In the genomic region with DNA sequence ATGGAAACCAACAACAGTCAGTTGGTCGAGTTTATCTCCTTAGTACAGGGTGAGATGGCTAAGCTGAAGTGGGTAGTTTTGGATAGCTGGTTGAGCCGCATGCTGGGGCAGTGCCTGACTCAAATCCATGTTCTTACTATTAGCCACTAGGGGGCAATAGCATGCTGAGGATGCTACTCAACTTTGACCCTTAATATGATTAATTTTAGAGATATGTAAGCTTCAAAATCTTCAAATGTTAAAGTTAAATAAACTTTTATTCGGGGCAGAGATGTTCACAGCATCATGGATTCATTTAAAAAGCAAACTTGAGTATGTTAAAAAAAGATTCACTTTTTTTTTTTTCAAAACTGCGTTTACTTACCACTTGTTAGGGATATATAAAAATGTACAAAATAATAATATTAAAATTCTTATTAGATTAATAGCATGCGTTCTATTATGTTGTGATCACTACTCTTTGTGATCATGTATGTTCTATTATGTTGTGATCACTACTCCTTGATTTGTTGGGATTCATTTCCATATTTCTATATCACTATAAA, we compare ENCODE assay signal across 8 cellular contexts. TPM values are rescaled to one million over a fixed set of nuclear protein-coding genes. Genes with fewer than 3 reads are reported as not detected.
DNase-seq lines count a peak whose midpoint lies in the region; ATAC-seq, FAIRE-seq and TF ChIP-seq lines count a peak whose summit lies in the region.

No MANE protein-coding gene starts in this region.

- H3K36me3 Mint-ChIP-seq in brain, result no peaks in the 10 kb centered on the region

- CTCF ChIA-PET in PC-3 (lab: Charles Lee), result interaction anchor here (0.5 to 0.6 kb wide), 7 partner anchors 11 to 337 kb away, joined by 3 read pairs; no protein-coding TSS in a partner anchor

- H3K27ac ChIP-seq in PC-3 (ENCODE audit: low read length) (no peak overlapping the region), keratinocyte (ENCODE audit: control insufficient read depth, insufficient read depth, low read length) (no peak overlapping the region)

- H3K4me1 ChIP-seq in PC-3 (ENCODE audit: insufficient read depth, low read length) (no peaks in the 10 kb centered on the region), keratinocyte (ENCODE audit: control insufficient read depth, extremely low read depth, insufficient read depth, low read length) (no peaks in the 10 kb centered on the region)

- H3K27me3 ChIP-seq in PC-3 (ENCODE audit: low read length) (no peaks in the 10 kb centered on the region), keratinocyte (ENCODE audit: control insufficient read depth, extremely low read depth, insufficient read depth, low read length) (no peaks in the 10 kb centered on the region)

- H3K4me3 ChIP-seq in PC-3 (ENCODE audit: low read length) (no peak overlapping the region), keratinocyte (ENCODE audit: control insufficient read depth in 2 of 3, extremely low read depth in 1 of 3, insufficient read depth in 2 of 3, low read depth in 1 of 3, low read length in 3 of 3) (no peak overlapping the region)

- dilution Hi-C loops in keratinocyte (cut with MboI; ENCODE audit: extremely low pct_ligation_motif_present, low sequenced_read_pairs), result no loop called here

- H3K4me1 Mint-ChIP-seq in brain, result no peaks in the 10 kb centered on the region

- no peaks in the 10 kb centered on the region for H3K9me1 ChIP-seq in keratinocyte (ENCODE audit: control insufficient read depth, extremely low read depth, insufficient read depth, low read length)

- H3K4me3 Mint-ChIP-seq in brain, result no peak overlapping the region

- H3F3A ChIP-seq in PC-3 (ENCODE audit: low read length, unreplicated experiment), result no peaks in the 10 kb centered on the region

- H3K36me3 ChIP-seq in PC-3 (ENCODE audit: low read depth, low read length) (no peaks in the 10 kb centered on the region), keratinocyte (ENCODE audit: control insufficient read depth in 2 of 2, extremely low read depth in 1 of 2, insufficient read depth in 2 of 2, low read length in 2 of 2) (no peaks in the 10 kb centered on the region)

- POLR2A ChIA-PET in PC-3 (lab: Charles Lee; ENCODE audit: unreplicated experiment), result no interaction called here

- H3K9me3 ChIP-seq in PC-3 (ENCODE audit: low read length) (no peaks in the 10 kb centered on the region), keratinocyte (ENCODE audit: control insufficient read depth, low read depth, low read length) (no peaks in the 10 kb centered on the region)

- no TSS peak for BruUV-seq in PC-3 (replicated peaks; lab: Mats Ljungman, UMichigan)

- no peaks in the 10 kb centered on the region for H3K9me2 ChIP-seq in PC-3 (replicated peaks; ENCODE audit: low read length)

- no peaks in the 10 kb centered on the region for H3K9me3 Mint-ChIP-seq in brain

- H4K20me1 ChIP-seq in PC-3 (ENCODE audit: low read length) (no peaks in the 10 kb centered on the region), keratinocyte (ENCODE audit: control insufficient read depth, extremely low read depth, insufficient read depth, low read length) (no peaks in the 10 kb centered on the region)

- FAIRE-seq in keratinocyte (lab: Jason Lieb, UNC), result peak; percentile 39

- H2AFZ ChIP-seq in PC-3 (ENCODE audit: low read length), result no peak overlapping the region
- no peak overlapping the region for H2AFZ ChIP-seq in keratinocyte (ENCODE audit: control insufficient read depth, low read length)

- TF ChIP-seq CTCF in PC-3 (conservative IDR thresholded peaks at IDR 0.05; ENCODE audit: low read depth, low read length), result peak; percentile 76
- peak; percentile 60 to 80 for TF ChIP-seq CTCF in brain (conservative IDR thresholded peaks at IDR 0.05)
- peak; percentile 71 to 80 (median 76) for TF ChIP-seq CTCF in keratinocyte (optimal IDR thresholded peaks at IDR 0.05 in 1 of 3, IDR thresholded peaks at IDR 0.05 in 1 of 3, conservative IDR thresholded peaks at IDR 0.05 in 1 of 3; ENCODE audit: extremely low read depth in 1 of 3, insufficient read depth in 2 of 3, low read length in 3 of 3)

- DNase-seq in COLO829 (ENCODE audit: low spot score), result peak; percentile 72
- DNase-seq in PC-3, result peak; percentile 59
- no peak for DNase-seq in keratinocyte (ENCODE audit: low read depth, low spot score)
- peak; percentile 5 for DNase-seq in stimulated activated CD8-positive, alpha-beta memory T cell treated with anti-CD3 and anti-CD28 coated beads, Interleukin-12 subunit alpha, Interleukin-12 subunit beta, amount 100 ng/mL, for 1 hour (ENCODE audit: low read depth)

- H3K4me2 ChIP-seq in PC-3 (ENCODE audit: low read length), result no peak overlapping the region
- H3K4me2 ChIP-seq in keratinocyte (ENCODE audit: control insufficient read depth, extremely low read depth, insufficient read depth, low read depth, low read length), result no peak overlapping the region

- H3K9ac ChIP-seq in PC-3 (ENCODE audit: low read length) (no peak overlapping the region), keratinocyte (ENCODE audit: control insufficient read depth, extremely low read depth, insufficient read depth, low read length) (no peak overlapping the region)

- ATAC-seq in GM18909 (IDR thresholded peaks at IDR 0.05; ENCODE audit: poor library complexity, unreplicated experiment) (peak; percentile 58), HG03571 (IDR thresholded peaks at IDR 0.05; ENCODE audit: unreplicated experiment) (peak; percentile 80), PC-3 (peak; percentile 82), HG02970 (IDR thresholded peaks at IDR 0.05; ENCODE audit: low FRiP score, unreplicated experiment) (no peak)

- intact Hi-C loops in PC-3 (cut with micrococcal nuclease), result loop anchor here (1.0 to 10.0 kb wide), 2 partner anchors 37 to 152 kb away; a partner anchor contains a TSS

- H3K27ac Mint-ChIP-seq in brain, result no peak overlapping the region

- H3K79me2 ChIP-seq in PC-3 (ENCODE audit: low read length) (no peaks in the 10 kb centered on the region), keratinocyte (ENCODE audit: control insufficient read depth, insufficient read depth, low read length) (no peaks in the 10 kb centered on the region)

- no peaks in the 10 kb centered on the region for H3K27me3 Mint-ChIP-seq in brain

RNA-seq across cellular contexts. Expression of a gene that starts 57.0 kb away (rescaled TPM):
- 1.9 TPM in 1 of 2 replicates, not detected in the other for total RNA-seq in PC-3 (2014; rRNA removed)
- not detected for polyA plus RNA-seq in brain (ENCODE audit: insufficient read depth, low read depth, low replicate concordance)
- polyA plus RNA-seq in keratinocyte, result 0.05 to 0.09 TPM in 2 of 3 replicates, not detected in the other
- 5.4 TPM for polyA plus RNA-seq in keratinocyte (2011; ENCODE audit: low read depth)
- polyA plus RNA-seq in keratinocyte (2011; cell fraction: cytosol; rRNA removed), result 0.11 TPM in 1 of 2 replicates, not detected in the other
- polyA plus RNA-seq in keratinocyte (2011; cell fraction: nucleus; rRNA removed), result 0.25 and 0.32 TPM in 2 replicates
- 0.17 and 0.83 TPM in 2 replicates for polyA plus RNA-seq in keratinocyte (2012; ENCODE audit: low replicate concordance)
- polyA minus RNA-seq in keratinocyte, result 0.73 to 0.96 TPM in 2 of 3 replicates, not detected in the other
- not detected for polyA minus RNA-seq in keratinocyte (2011; cell fraction: cytosol; rRNA and poly(A)+ RNA removed)
- 0.54 and 0.74 TPM in 2 replicates for polyA minus RNA-seq in keratinocyte (2011; cell fraction: nucleus; rRNA and poly(A)+ RNA removed)
